In the genomic region with DNA sequence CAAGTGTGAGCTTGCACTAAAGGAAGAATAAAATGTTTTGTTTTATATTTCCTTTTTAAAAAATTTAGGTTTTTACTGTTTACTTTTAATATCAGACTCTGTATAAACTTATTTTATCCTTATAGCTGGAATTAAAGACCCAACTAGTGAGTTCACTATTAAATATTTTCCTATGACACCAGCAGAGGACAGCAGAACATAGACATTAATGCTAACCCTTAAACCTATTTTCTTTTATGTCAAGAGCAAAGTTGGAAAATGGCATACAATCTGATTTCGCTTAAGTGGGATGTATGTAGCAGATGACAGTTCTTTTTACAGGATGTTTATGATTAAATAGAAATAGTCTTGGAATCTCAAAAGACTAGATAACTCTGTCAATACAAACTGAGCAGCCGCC, we compare ENCODE assay signal across 13 cellular contexts.
A peak's percentile ranks its signal among the peaks of the same experiment; 100 is the strongest.
DNase-seq lines count a peak whose midpoint lies in the region; ATAC-seq, FAIRE-seq and TF ChIP-seq lines count a peak whose summit lies in the region.
"Had no signal": no experiment of that assay in that cellular context is flagged by ENCODE, and none has a peak within 500 bp of the region (broad histone marks: within the 10 kb centered on the region; RNA-seq: fewer than 3 reads in every experiment).

No MANE protein-coding gene starts in this region.

- BruUV-seq in Panc1 (replicated peaks; lab: Mats Ljungman, UMichigan): no TSS peak

- H3K27me3 Mint-ChIP-seq in T-helper 17 cell: no peaks in the 10 kb centered on the region

- FAIRE-seq in A204.1 (lab: Jason Lieb, UNC): peak; percentile 83
- FAIRE-seq: small intestine had no signal

- H3K27me3 ChIP-seq in Panc1 (ENCODE audit: control insufficient read depth, insufficient read depth, low read length): no peaks in the 10 kb centered on the region
- H3K27me3 ChIP-seq: tibial artery had no signal

- H3K4me1 Mint-ChIP-seq in T-helper 17 cell: no peaks in the 10 kb centered on the region

- DNase-seq in GM13977 (ENCODE audit: low spot score) (no peak), Panc1 (ENCODE audit: low read depth, low spot score) (peak; percentile 7), foreskin melanocyte (peak; percentile 1), T-helper 17 cell (no peak)
- DNase-seq: CD4-positive, alpha-beta T cell; KBM-7; small intestine; T-helper 1 cell; tibial artery had no signal

- in situ Hi-C loops in GM13977 (cut with MboI; ENCODE audit: low pct_unique_long_range_greater_than_20kb, low sequenced_read_pairs, unreplicated experiment) (no loop called here), Panc1 (cut with HindIII; ENCODE audit: low pct_unique_long_range_greater_than_20kb, low sequenced_read_pairs) (no loop called here)

- H3K4me3 Mint-ChIP-seq in T-helper 17 cell: no peak overlapping the region
- H3K4me3 Mint-ChIP-seq: CD4-positive, alpha-beta T cell had no signal

- H3K4me3 ChIP-seq in Panc1 (ENCODE audit: low read depth in 2 of 2, low read length in 2 of 2): no peak overlapping the region
- H3K4me3 ChIP-seq: tibial artery had no signal

- peak; percentile 36 for TF ChIP-seq CTCF in GM13977 (IDR thresholded peaks at IDR 0.05; ENCODE audit: extremely low read depth, insufficient read depth, missing control alignments)
- peak; percentile 47; the same call in 1 of the 2 replicates for TF ChIP-seq CTCF in Panc1 (IDR thresholded peaks at IDR 0.05)

- no peaks in the 10 kb centered on the region for H3K36me3 ChIP-seq in Panc1 (ENCODE audit: control insufficient read depth, insufficient read depth, low read length)
- H3K36me3 ChIP-seq: tibial artery had no signal

- ATAC-seq in Panc1 (no peak), HG03342 (IDR thresholded peaks at IDR 0.05; ENCODE audit: unreplicated experiment) (no peak), T-helper 17 cell (no peak), HG03039 (IDR thresholded peaks at IDR 0.05; ENCODE audit: unreplicated experiment) (no peak), HG02623 (IDR thresholded peaks at IDR 0.05; ENCODE audit: unreplicated experiment) (no peak)

- CTCF ChIA-PET in Panc1 (lab: Charles Lee): no interaction called here

- intact Hi-C loops in Panc1 (cut with micrococcal nuclease; ENCODE audit: unreplicated experiment): no loop called here

- H3K27ac Mint-ChIP-seq in T-helper 17 cell: no peak overlapping the region
- H3K27ac Mint-ChIP-seq: CD4-positive, alpha-beta T cell had no signal

- no peaks in the 10 kb centered on the region for H3K36me3 Mint-ChIP-seq in T-helper 17 cell (ENCODE audit: low read depth)

- POLR2A ChIA-PET in Panc1 (lab: Charles Lee): no interaction called here

- no peak overlapping the region for H3K27ac ChIP-seq in Panc1 (ENCODE audit: low read length)
- H3K27ac ChIP-seq: tibial artery had no signal

- H3K4me1 ChIP-seq in Panc1 (ENCODE audit: control insufficient read depth, insufficient read depth, low read length): no peaks in the 10 kb centered on the region
- H3K4me1 ChIP-seq: tibial artery had no signal

- no peaks in the 10 kb centered on the region for H3K9me3 ChIP-seq in Panc1 (ENCODE audit: control insufficient read depth, insufficient read depth, low read depth, low read length)
- no peaks in the 10 kb centered on the region for H3K9me3 ChIP-seq in T-helper 17 cell (ENCODE audit: control insufficient read depth, low read length, poor library complexity, severe bottlenecking)
- H3K9me3 ChIP-seq: tibial artery had no signal

Comparison
In these comparisons a context has a peak if more than half of its experiments do, and no peak if none do; other contexts are left out.
1. DNase-seq: peak in Panc1 (single experiment) and foreskin melanocyte (single experiment); none in GM13977 (single experiment) and T-helper 17 cell (0 of 3).